Comparison of ENCODE assay signal across 1 cellular context in the genomic region with DNA sequence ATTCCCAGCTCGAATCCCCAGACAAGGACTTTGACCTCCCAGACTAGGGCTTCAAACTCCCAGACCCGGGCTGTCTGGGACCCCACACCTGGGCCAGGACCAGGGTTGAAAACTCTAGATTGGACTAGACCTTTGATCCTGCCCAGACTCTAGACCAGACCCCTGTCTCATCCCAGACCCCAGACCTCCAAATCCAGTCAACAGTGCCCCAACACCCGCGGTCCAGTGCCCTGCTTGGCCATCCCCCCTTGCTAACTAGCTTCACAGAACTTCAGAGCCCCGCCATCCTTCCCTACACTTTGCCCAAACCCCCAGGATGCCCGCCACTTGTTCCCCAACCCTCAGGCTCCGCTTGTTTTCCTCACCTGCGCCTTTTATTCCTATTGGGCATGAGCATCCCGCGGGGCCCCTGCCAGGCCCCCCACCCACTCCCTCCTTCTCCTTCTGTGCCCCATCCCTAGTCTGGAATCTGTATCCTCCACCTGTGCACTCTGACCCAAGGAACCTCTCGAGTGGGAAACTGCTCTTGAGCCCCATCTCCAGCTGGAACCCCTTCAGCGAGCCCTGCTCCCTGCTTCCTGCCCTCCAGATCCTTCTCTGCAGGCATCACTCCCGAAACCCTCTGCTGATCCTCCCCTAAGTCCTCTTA.
TF ChIP-seq lines count a peak whose summit lies in the region.

No MANE protein-coding gene starts in this region.

TF ChIP-seq in GM23338, 12 proteins besides CTCF, POLR2A, EP300 and RAD21 (continued from another document):
- TF ChIP-seq, protein P1, sequence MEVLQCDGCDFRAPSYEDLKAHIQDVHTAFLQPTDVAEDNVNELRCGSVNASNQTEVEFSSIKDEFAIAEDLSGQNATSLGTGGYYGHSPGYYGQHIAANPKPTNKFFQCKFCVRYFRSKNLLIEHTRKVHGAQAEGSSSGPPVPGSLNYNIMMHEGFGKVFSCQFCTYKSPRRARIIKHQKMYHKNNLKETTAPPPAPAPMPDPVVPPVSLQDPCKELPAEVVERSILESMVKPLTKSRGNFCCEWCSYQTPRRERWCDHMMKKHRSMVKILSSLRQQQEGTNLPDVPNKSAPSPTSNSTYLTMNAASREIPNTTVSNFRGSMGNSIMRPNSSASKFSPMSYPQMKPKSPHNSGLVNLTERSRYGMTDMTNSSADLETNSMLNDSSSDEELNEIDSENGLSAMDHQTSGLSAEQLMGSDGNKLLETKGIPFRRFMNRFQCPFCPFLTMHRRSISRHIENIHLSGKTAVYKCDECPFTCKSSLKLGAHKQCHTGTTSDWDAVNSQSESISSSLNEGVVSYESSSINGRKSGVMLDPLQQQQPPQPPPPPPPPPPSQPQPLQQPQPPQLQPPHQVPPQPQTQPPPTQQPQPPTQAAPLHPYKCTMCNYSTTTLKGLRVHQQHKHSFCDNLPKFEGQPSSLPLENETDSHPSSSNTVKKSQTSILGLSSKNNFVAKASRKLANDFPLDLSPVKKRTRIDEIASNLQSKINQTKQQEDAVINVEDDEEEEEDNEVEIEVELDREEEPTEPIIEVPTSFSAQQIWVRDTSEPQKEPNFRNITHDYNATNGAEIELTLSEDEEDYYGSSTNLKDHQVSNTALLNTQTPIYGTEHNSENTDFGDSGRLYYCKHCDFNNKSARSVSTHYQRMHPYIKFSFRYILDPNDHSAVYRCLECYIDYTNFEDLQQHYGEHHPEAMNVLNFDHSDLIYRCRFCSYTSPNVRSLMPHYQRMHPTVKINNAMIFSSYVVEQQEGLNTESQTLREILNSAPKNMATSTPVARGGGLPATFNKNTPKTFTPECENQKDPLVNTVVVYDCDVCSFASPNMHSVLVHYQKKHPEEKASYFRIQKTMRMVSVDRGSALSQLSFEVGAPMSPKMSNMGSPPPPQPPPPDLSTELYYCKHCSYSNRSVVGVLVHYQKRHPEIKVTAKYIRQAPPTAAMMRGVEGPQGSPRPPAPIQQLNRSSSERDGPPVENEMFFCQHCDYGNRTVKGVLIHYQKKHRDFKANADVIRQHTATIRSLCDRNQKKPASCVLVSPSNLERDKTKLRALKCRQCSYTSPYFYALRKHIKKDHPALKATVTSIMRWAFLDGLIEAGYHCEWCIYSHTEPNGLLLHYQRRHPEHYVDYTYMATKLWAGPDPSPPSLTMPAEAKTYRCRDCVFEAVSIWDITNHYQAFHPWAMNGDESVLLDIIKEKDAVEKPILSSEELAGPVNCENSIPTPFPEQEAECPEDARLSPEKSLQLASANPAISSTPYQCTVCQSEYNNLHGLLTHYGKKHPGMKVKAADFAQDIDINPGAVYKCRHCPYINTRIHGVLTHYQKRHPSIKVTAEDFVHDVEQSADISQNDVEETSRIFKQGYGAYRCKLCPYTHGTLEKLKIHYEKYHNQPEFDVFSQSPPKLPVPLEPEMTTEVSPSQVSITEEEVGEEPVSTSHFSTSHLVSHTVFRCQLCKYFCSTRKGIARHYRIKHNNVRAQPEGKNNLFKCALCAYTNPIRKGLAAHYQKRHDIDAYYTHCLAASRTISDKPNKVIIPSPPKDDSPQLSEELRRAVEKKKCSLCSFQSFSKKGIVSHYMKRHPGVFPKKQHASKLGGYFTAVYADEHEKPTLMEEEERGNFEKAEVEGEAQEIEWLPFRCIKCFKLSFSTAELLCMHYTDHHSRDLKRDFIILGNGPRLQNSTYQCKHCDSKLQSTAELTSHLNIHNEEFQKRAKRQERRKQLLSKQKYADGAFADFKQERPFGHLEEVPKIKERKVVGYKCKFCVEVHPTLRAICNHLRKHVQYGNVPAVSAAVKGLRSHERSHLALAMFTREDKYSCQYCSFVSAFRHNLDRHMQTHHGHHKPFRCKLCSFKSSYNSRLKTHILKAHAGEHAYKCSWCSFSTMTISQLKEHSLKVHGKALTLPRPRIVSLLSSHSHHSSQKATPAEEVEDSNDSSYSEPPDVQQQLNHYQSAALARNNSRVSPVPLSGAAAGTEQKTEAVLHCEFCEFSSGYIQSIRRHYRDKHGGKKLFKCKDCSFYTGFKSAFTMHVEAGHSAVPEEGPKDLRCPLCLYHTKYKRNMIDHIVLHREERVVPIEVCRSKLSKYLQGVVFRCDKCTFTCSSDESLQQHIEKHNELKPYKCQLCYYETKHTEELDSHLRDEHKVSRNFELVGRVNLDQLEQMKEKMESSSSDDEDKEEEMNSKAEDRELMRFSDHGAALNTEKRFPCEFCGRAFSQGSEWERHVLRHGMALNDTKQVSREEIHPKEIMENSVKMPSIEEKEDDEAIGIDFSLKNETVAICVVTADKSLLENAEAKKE (CRISPR knock-in tag; IDR thresholded peaks at IDR 0.05): no peak
- TF ChIP-seq ZNF331 (CRISPR knock-in tag; IDR thresholded peaks at IDR 0.05; ENCODE audit: low read depth): no peak
- no peak for TF ChIP-seq EZH2 (IDR thresholded peaks at IDR 0.05; ENCODE audit: low read depth, unreplicated experiment)
- no peak for TF ChIP-seq EZH2phosphoT487 (IDR thresholded peaks at IDR 0.05; ENCODE audit: unreplicated experiment)
- TF ChIP-seq, protein P2, sequence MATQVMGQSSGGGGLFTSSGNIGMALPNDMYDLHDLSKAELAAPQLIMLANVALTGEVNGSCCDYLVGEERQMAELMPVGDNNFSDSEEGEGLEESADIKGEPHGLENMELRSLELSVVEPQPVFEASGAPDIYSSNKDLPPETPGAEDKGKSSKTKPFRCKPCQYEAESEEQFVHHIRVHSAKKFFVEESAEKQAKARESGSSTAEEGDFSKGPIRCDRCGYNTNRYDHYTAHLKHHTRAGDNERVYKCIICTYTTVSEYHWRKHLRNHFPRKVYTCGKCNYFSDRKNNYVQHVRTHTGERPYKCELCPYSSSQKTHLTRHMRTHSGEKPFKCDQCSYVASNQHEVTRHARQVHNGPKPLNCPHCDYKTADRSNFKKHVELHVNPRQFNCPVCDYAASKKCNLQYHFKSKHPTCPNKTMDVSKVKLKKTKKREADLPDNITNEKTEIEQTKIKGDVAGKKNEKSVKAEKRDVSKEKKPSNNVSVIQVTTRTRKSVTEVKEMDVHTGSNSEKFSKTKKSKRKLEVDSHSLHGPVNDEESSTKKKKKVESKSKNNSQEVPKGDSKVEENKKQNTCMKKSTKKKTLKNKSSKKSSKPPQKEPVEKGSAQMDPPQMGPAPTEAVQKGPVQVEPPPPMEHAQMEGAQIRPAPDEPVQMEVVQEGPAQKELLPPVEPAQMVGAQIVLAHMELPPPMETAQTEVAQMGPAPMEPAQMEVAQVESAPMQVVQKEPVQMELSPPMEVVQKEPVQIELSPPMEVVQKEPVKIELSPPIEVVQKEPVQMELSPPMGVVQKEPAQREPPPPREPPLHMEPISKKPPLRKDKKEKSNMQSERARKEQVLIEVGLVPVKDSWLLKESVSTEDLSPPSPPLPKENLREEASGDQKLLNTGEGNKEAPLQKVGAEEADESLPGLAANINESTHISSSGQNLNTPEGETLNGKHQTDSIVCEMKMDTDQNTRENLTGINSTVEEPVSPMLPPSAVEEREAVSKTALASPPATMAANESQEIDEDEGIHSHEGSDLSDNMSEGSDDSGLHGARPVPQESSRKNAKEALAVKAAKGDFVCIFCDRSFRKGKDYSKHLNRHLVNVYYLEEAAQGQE (IDR thresholded peaks at IDR 0.05; ENCODE audit: unreplicated experiment): no peak
- TF ChIP-seq NANOG (IDR thresholded peaks at IDR 0.05; ENCODE audit: borderline replicate concordance): no peak
- TF ChIP-seq ZNF114 (CRISPR knock-in tag; IDR thresholded peaks at IDR 0.05): no peak
TF ChIP-seq in GM23338: peak in this region for 0.
